Comparison of ENCODE assay signal across 8 cellular contexts in genomic region chr1:62800825-62801306, GRCh38. TPM values are rescaled to one million over a fixed set of nuclear protein-coding genes. Genes with fewer than 3 reads are reported as not detected.
DNase-seq lines count a peak whose midpoint lies in the region; ATAC-seq and TF ChIP-seq lines count a peak whose summit lies in the region.

No MANE protein-coding gene starts in this region.

- TF ChIP-seq POLR2A in esophagus muscularis mucosa (IDR thresholded peaks at IDR 0.05; ENCODE audit: low read depth), result no peak

- H3K4me1 Mint-ChIP-seq in T-helper 17 cell, result peaks cover 9% of the 10 kb centered on the region
- H3K4me1 Mint-ChIP-seq in stimulated activated naive CD8-positive, alpha-beta T cell treated with anti-CD3 and anti-CD28 coated beads, Interleukin-15, Interleukin-2, amounts not matched to agents 100 ng/mL and 50 ng/mL, for 24 hours (ENCODE audit: low read depth), result peaks cover 26% of the 10 kb centered on the region

- H3K27ac ChIP-seq in BLaER1, result peak overlapping the region; percentile 51
- no peak overlapping the region for H3K27ac ChIP-seq in SJCRH30
- H3K27ac ChIP-seq in esophagus muscularis mucosa (replicated peaks in 1 of 4), result no peak overlapping the region

- no peaks in the 10 kb centered on the region for H3K9me3 ChIP-seq in BLaER1
- no peaks in the 10 kb centered on the region for H3K9me3 ChIP-seq in T-helper 17 cell (ENCODE audit: control insufficient read depth, low read length, poor library complexity, severe bottlenecking)
- no peaks in the 10 kb centered on the region for H3K9me3 ChIP-seq in SJCRH30 (replicated peaks)
- no peaks in the 10 kb centered on the region for H3K9me3 ChIP-seq in esophagus muscularis mucosa

- H3K36me3 Mint-ChIP-seq in T-helper 17 cell (ENCODE audit: low read depth), result peaks cover 3% of the 10 kb centered on the region
- H3K36me3 Mint-ChIP-seq in stimulated activated naive CD8-positive, alpha-beta T cell treated with anti-CD3 and anti-CD28 coated beads, Interleukin-15, Interleukin-2, amounts not matched to agents 100 ng/mL and 50 ng/mL, for 24 hours (ENCODE audit: low read depth), result peaks cover 18% of the 10 kb centered on the region

- no peak for TF ChIP-seq EP300 in esophagus muscularis mucosa (IDR thresholded peaks at IDR 0.05)

- intact Hi-C loops in esophagus muscularis mucosa (cut with DNase I), result no loop called here

- peak overlapping the region; percentile 66 for H3K4me2 ChIP-seq in BLaER1

- H3K9ac ChIP-seq in BLaER1, result no peak overlapping the region

- no peaks in the 10 kb centered on the region for H3K9me3 Mint-ChIP-seq in stimulated activated naive CD8-positive, alpha-beta T cell treated with anti-CD3 and anti-CD28 coated beads, Interleukin-15, Interleukin-2, amounts not matched to agents 100 ng/mL and 50 ng/mL, for 24 hours

- no peak for TF ChIP-seq CTCF in esophagus muscularis mucosa (IDR thresholded peaks at IDR 0.05)

- DNase-seq in T-helper 17 cell (no peak), SJCRH30 (no peak), esophagus muscularis mucosa (ENCODE audit: extremely low spot score) (no peak)
- DNase-seq in activated CD4-positive, alpha-beta T cell treated with anti-CD3 and anti-CD28 coated beads, Interleukin-2, amount 50 U/mL, for 48 hours, result no peak

- H3K36me3 ChIP-seq in BLaER1, result peaks cover 6% of the 10 kb centered on the region; the same call in 1 of the 2 replicates
- peaks cover 5% of the 10 kb centered on the region; the same call in 1 of the 2 replicates for H3K36me3 ChIP-seq in SJCRH30
- no peaks in the 10 kb centered on the region for H3K36me3 ChIP-seq in esophagus muscularis mucosa

- H3K4me1 ChIP-seq in BLaER1 (peaks cover 35% of the 10 kb centered on the region), SJCRH30 (peaks cover 4% of the 10 kb centered on the region; the same call in 1 of the 2 replicates), esophagus muscularis mucosa (peaks cover 0 to 9% (median 3%) of the 10 kb centered on the region in 4 donors)

- 52% methylated on average over 3 of the region's 3 CpGs for WGBS in esophagus muscularis mucosa

- peak overlapping the region; percentile 37 for H3K27ac Mint-ChIP-seq in T-helper 17 cell
- peak overlapping the region; percentile 59 for H3K27ac Mint-ChIP-seq in stimulated activated naive CD8-positive, alpha-beta T cell treated with anti-CD3 and anti-CD28 coated beads, Interleukin-15, Interleukin-2, amounts not matched to agents 100 ng/mL and 50 ng/mL, for 24 hours

- ATAC-seq in GM19328 (IDR thresholded peaks at IDR 0.05; ENCODE audit: unreplicated experiment) (peak; percentile 100), HG03108 (IDR thresholded peaks at IDR 0.05; ENCODE audit: unreplicated experiment) (peak; percentile 99), T-helper 17 cell (peak; percentile 86)

- no peaks in the 10 kb centered on the region for H4K20me1 ChIP-seq in BLaER1

- H3K4me3 Mint-ChIP-seq in T-helper 17 cell, result no peak overlapping the region
- no peak overlapping the region for H3K4me3 Mint-ChIP-seq in stimulated activated naive CD8-positive, alpha-beta T cell treated with anti-CD3 and anti-CD28 coated beads, Interleukin-15, Interleukin-2, amounts not matched to agents 100 ng/mL and 50 ng/mL, for 24 hours

- H3K27me3 ChIP-seq in BLaER1 (no peaks in the 10 kb centered on the region), SJCRH30 (no peaks in the 10 kb centered on the region), esophagus muscularis mucosa (no peaks in the 10 kb centered on the region)

- H3K4me3 ChIP-seq in BLaER1 (no peak overlapping the region), SJCRH30 (no peak overlapping the region), esophagus muscularis mucosa (no peak overlapping the region)

- no peaks in the 10 kb centered on the region for H3K27me3 Mint-ChIP-seq in T-helper 17 cell
- no peaks in the 10 kb centered on the region for H3K27me3 Mint-ChIP-seq in stimulated activated naive CD8-positive, alpha-beta T cell treated with anti-CD3 and anti-CD28 coated beads, Interleukin-15, Interleukin-2, amounts not matched to agents 100 ng/mL and 50 ng/mL, for 24 hours

RNA-seq across cellular contexts. Expression of gene ATG4C, which starts 16.9 kb away (rescaled TPM):
- total RNA-seq in T-helper 17 cell (1 to 10 TPM; 5.3 to 7.2 TPM), esophagus muscularis mucosa (10 to 100 TPM in 1 of 4 donors, 1 to 10 TPM in 3; 5.0 to 12.5 (median 8.3) TPM)
- total RNA-seq in SJCRH30 (2014; rRNA removed; shearing (Covaris generic)), result 21.3 and 31.7 TPM in 2 replicates
